Comparison of ENCODE assay signal across 17 cellular contexts in genomic region chr2:62657752-62658151, GRCh38. TPM values are rescaled to one million over a fixed set of nuclear protein-coding genes. Genes with fewer than 3 reads are reported as not detected.
DNase-seq lines count a peak whose midpoint lies in the region; ATAC-seq, FAIRE-seq and TF ChIP-seq lines count a peak whose summit lies in the region.
"Had no signal": no experiment of that assay in that cellular context is flagged by ENCODE, and none has a peak within 500 bp of the region (broad histone marks: within the 10 kb centered on the region; RNA-seq: fewer than 3 reads in every experiment).

No MANE protein-coding gene starts in this region.

- ATAC-seq in GM21360 (IDR thresholded peaks at IDR 0.05; ENCODE audit: unreplicated experiment) (peak; percentile 53), HG03025 (IDR thresholded peaks at IDR 0.05; ENCODE audit: low FRiP score, unreplicated experiment) (peak; percentile 63)

- POLR2A ChIA-PET in OCI-LY7 (lab: Charles Lee) = interaction anchor here (0.6 kb wide), 1 partner anchor 764 kb away, joined by 3 read pairs; no protein-coding TSS in a partner anchor

- CTCF ChIA-PET in OCI-LY7 (lab: Charles Lee; ENCODE audit: unreplicated experiment) = no interaction called here

- BruUV-seq in OCI-LY7 (replicated peaks; lab: Mats Ljungman, UMichigan) = no TSS peak

- intact Hi-C loops in OCI-LY7 (cut with micrococcal nuclease; ENCODE audit: unreplicated experiment) = no loop called here

- H3K27ac ChIP-seq in OCI-LY7 (ENCODE audit: low read depth, low read length, poor library complexity, severe bottlenecking) = no peak overlapping the region
- H3K27ac ChIP-seq: colonic mucosa, epithelial cell of prostate had no signal

- no peak overlapping the region for H3K4me3 ChIP-seq in OCI-LY7 (ENCODE audit: low read depth, low read length, poor library complexity, severe bottlenecking)
- no peak overlapping the region for H3K4me3 ChIP-seq in HAP-1
- H3K4me3 ChIP-seq: colonic mucosa, spleen had no signal

- in situ Hi-C loops in HAP-1 (cut with MboI; ENCODE audit: low sequenced_read_pairs) = no loop called here
- in situ Hi-C loops in GM13976 (cut with MboI; ENCODE audit: low sequenced_read_pairs, unreplicated experiment) = no loop called here

- no peak overlapping the region for H3K4me2 ChIP-seq in OCI-LY7 (ENCODE audit: low read length)

- no peaks in the 10 kb centered on the region for H3K9me2 ChIP-seq in OCI-LY7 (ENCODE audit: insufficient read depth, low read length)

- no peaks in the 10 kb centered on the region for H3K36me3 ChIP-seq in OCI-LY7 (ENCODE audit: insufficient read depth, low read length)
- no peaks in the 10 kb centered on the region for H3K36me3 ChIP-seq in HAP-1 (replicated peaks)
- H3K36me3 ChIP-seq: colonic mucosa, spleen had no signal

- DNase-seq in GM12891 (ENCODE audit: insufficient read length, low spot score) = no peak
- DNase-seq in OCI-LY7 (ENCODE audit: low spot score) = peak; percentile 8
- no peak for DNase-seq in HAP-1 (ENCODE audit: low spot score in 2 of 2)
- DNase-seq in T-helper 9 cell = no peak
- no peak for DNase-seq in D341Med (ENCODE audit: low spot score)
- DNase-seq in GM13976 (ENCODE audit: low spot score) = no peak
- DNase-seq: activated effector memory CD4-positive, alpha-beta T cell treated with Interleukin-2 at 50 U/mL for 16 hours; colonic mucosa; GDM1; kidney; NCI-H1048; OCI-M1; spleen had no signal

- no peak for TF ChIP-seq POLR2A in GM12891 (IDR thresholded peaks at IDR 0.05; ENCODE audit: low read depth, low read length)

- no peaks in the 10 kb centered on the region for H3K9me3 ChIP-seq in OCI-LY7 (ENCODE audit: low read length)
- no peaks in the 10 kb centered on the region for H3K9me3 ChIP-seq in HAP-1
- H3K9me3 ChIP-seq: colonic mucosa, spleen had no signal

- H3K79me2 ChIP-seq in OCI-LY7 (ENCODE audit: insufficient read depth, low read depth, low read length) = no peaks in the 10 kb centered on the region

- H3K27me3 ChIP-seq in HAP-1 (ENCODE audit: low read depth) = no peaks in the 10 kb centered on the region
- H3K27me3 ChIP-seq: colonic mucosa, spleen had no signal

- TF ChIP-seq CTCF in OCI-LY7 (conservative IDR thresholded peaks at IDR 0.05; ENCODE audit: low read length) (no peak), GM13976 (IDR thresholded peaks at IDR 0.05; ENCODE audit: borderline replicate concordance, control extremely low read depth, extremely low read depth, insufficient read depth, missing control alignments) (no peak)

- H2AFZ ChIP-seq in OCI-LY7 (ENCODE audit: low read length) = no peak overlapping the region

- H4K20me1 ChIP-seq in OCI-LY7 (ENCODE audit: insufficient read depth, low read length) = no peaks in the 10 kb centered on the region

- peak; percentile 76 for FAIRE-seq in GM12891 (lab: Jason Lieb, UNC)
- FAIRE-seq: astrocyte, kidney had no signal

- H3K4me1 ChIP-seq in OCI-LY7 (ENCODE audit: insufficient read depth, low read length, poor library complexity, severe bottlenecking) (no peaks in the 10 kb centered on the region), HAP-1 (peaks cover 3% of the 10 kb centered on the region; the same call in 1 of the 2 replicates)
- H3K4me1 ChIP-seq: colonic mucosa had no signal

TF ChIP-seq in GM12891, 5 proteins besides CTCF, POLR2A, EP300 and RAD21:
- TF ChIP-seq POLR2AphosphoS5 (IDR thresholded peaks at IDR 0.05; ENCODE audit: low read depth, low read length) (no peak), SPI1 (IDR thresholded peaks at IDR 0.05; ENCODE audit: low read depth, low read length) (peak; percentile 91)

RNA-seq across cellular contexts. Expression of gene EHBP1, which starts 47.8 kb away (rescaled TPM):
- polyA plus RNA-seq in GM12891 (2012; ENCODE audit: low read depth, missing spikeins) = 11.5 TPM
- 26.8 and 33.3 TPM in 2 replicates for total RNA-seq in OCI-LY7 (2014; rRNA removed; shearing (Covaris generic))
- total RNA-seq in OCI-LY7 (2022) = 34.1 and 34.4 TPM in 2 replicates
